In the genomic region with DNA sequence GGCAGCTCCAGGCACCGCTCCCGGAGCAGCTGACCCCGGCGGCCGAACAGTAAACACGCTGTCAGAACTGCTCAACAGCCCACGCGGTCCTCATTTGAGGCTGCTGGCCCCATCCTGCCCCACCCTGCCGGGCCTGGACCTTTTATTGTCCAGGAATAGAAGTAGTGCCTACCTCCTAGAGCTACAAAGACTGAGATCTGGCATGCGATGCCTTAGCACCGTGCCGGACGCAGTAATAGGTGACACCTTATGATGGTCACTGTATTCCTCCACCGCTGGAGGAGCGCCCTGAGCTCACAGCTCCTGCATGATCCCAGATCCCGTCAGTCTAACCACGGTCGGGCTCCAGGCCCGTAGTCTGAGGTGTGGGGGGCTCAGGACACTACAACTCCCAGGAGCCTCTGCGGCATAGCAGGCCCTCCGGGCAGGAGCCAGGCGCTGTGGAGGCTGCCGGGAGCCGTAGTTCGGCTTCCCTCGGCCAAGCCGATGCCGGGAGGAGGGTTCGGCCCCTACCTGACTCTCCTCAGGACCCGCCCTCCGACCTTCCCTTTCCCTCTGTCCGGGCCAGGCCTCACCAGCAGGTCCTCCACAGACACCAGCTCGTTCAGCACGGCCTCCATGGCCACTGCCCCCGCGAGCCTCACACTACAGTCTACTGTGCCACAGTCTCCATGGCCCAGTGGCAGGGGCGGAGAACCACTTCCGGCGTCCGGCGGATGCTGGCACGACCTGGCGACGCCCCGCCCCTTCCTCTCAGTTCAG, we compare ENCODE assay signal across 8 cellular contexts. TPM values are rescaled to one million over a fixed set of nuclear protein-coding genes. Genes with fewer than 3 reads are reported as not detected.
DNase-seq lines count a peak whose midpoint lies in the region; ATAC-seq, FAIRE-seq and TF ChIP-seq lines count a peak whose summit lies in the region.

TSS of gene FIS1 (minus strand) at position 697 of the 762 bp plus-strand sequence. CDS start at position 620, 77 bp downstream.

- H3K27me3 ChIP-seq in adrenal gland (no peaks in the 10 kb centered on the region), heart right ventricle (no peaks in the 10 kb centered on the region)

- DNase-seq in GM12891 (ENCODE audit: insufficient read length, low spot score): peak; percentile 92
- peak; percentile 69 for DNase-seq in NCI-H1436 treated with DMSO at 0.1 percent for 48 hours (lab: John Stamatoyannopoulos, UW)
- peak; percentile 81 to 96 (median 89) for DNase-seq in T-cell
- DNase-seq in adrenal gland: peak; percentile 90 to 96 (median 94)
- DNase-seq in heart right ventricle: peak; percentile 92 to 95
- DNase-seq in progenitor cell of endocrine pancreas (ENCODE audit: low spot score, unreplicated experiment): peak; percentile 80
- peak; percentile 93 for DNase-seq in ureter (ENCODE audit: low spot score)

- peaks cover 17 to 24% of the 10 kb centered on the region in 2 donors for H3K4me1 ChIP-seq in adrenal gland (replicated peaks in 1 of 2)
- H3K4me1 ChIP-seq in heart right ventricle: peaks cover 11 to 64% (median 49%) of the 10 kb centered on the region in 9 donors

- CTCF ChIA-PET in T-cell (lab: Charles Lee): interaction anchor here (0.5 to 2.8 kb wide), 18 partner anchors 8 to 695 kb away, joined by 3 to 39 read pairs (median 5); partner anchors contain the start of genes PLOD3 (in 2 of the 2), ZNHIT1 (in 2 of the 2) and UFSP1 (in 1 of the 2)

- H3K4me3 ChIP-seq in adrenal gland: peak within 1 kb of the TSS; percentile 79 to 100 (median 88)
- peak within 1 kb of the TSS; percentile 73 to 89 (median 82) for H3K4me3 ChIP-seq in heart right ventricle

- intact Hi-C loops in adrenal gland (cut with DNase I) (loop anchor here in 1 of 2 donors (5.0 kb wide), 1 partner anchor 32 kb away; no protein-coding TSS in a partner anchor), heart right ventricle (cut with DNase I) (loop anchor here in 7 of 10 donors (1.0 to 2.0 kb wide), 3 partner anchors 26 to 28 kb away; partner anchors contain the start of genes PLOD3 (in 6 of the 7) and ZNHIT1 (in 1 of the 7))

- H3K27me3 Mint-ChIP-seq in T-cell: no peaks in the 10 kb centered on the region
- no peaks in the 10 kb centered on the region for H3K27me3 Mint-ChIP-seq in progenitor cell of endocrine pancreas

- H3K27ac Mint-ChIP-seq in T-cell: peak within 1 kb of the TSS; percentile 98 to 99
- peak within 1 kb of the TSS; percentile 97 for H3K27ac Mint-ChIP-seq in progenitor cell of endocrine pancreas

- peak in 5 of 6 experiments; percentile 77 to 95 (median 91) for TF ChIP-seq CTCF in adrenal gland (IDR thresholded peaks at IDR 0.05)
- TF ChIP-seq CTCF in heart right ventricle (IDR thresholded peaks at IDR 0.05): peak in 7 of 9 donors; percentile 31 to 99 (median 97)
- peak; percentile 92 for TF ChIP-seq CTCF in progenitor cell of endocrine pancreas (IDR thresholded peaks at IDR 0.05; ENCODE audit: unreplicated experiment)

- 0 to 6% (median 2%) methylated on average over 6 to 45 of the region's 45 CpGs for WGBS in adrenal gland, 4 donors
- WGBS in heart right ventricle, 2 donors: 0% methylated on average over 45 of the region's 45 CpGs

- POLR2A ChIA-PET in T-cell (lab: Charles Lee): interaction anchor here (0.5 to 1.9 kb wide), 6 partner anchors 9 to 1837 kb away, joined by 3 to 13 read pairs (median 5); partner anchors contain the start of gene ZNHIT1 (in 1 of the 2)

- H3K9me3 Mint-ChIP-seq in T-cell (no peaks in the 10 kb centered on the region), progenitor cell of endocrine pancreas (ENCODE audit: low read depth) (no peaks in the 10 kb centered on the region)

- peaks cover 16% of the 10 kb centered on the region for H3K36me3 Mint-ChIP-seq in T-cell
- H3K36me3 Mint-ChIP-seq in progenitor cell of endocrine pancreas (ENCODE audit: insufficient read depth): peaks cover 7% of the 10 kb centered on the region

- peak within 1 kb of the TSS; percentile 91 to 98 (median 92) for H3K4me3 Mint-ChIP-seq in T-cell
- peak within 1 kb of the TSS; percentile 97 for H3K4me3 Mint-ChIP-seq in progenitor cell of endocrine pancreas (ENCODE audit: low read depth)

- peak; percentile 94 for FAIRE-seq in GM12891 (lab: Jason Lieb, UNC)

- peak; percentile 91 for ATAC-seq in HG02840 (IDR thresholded peaks at IDR 0.05; ENCODE audit: low FRiP score, unreplicated experiment)
- ATAC-seq in T-cell (replicated peaks in 1 of 4): peak; percentile 95 to 98 (median 96)
- ATAC-seq in heart right ventricle: peak; percentile 97 to 99 (median 99)

- H3K36me3 ChIP-seq in adrenal gland (replicated peaks in 1 of 2) (peaks cover 0 to 13% of the 10 kb centered on the region in 2 donors), heart right ventricle (peaks cover 0 to 63% (median 13%) of the 10 kb centered on the region in 9 donors)

- H3K4me1 Mint-ChIP-seq in T-cell: peaks cover 35 to 41% (median 36%) of the 10 kb centered on the region in 3 donors
- peaks cover 7% of the 10 kb centered on the region for H3K4me1 Mint-ChIP-seq in progenitor cell of endocrine pancreas (ENCODE audit: low read depth)

- TF ChIP-seq POLR2A in GM12891 (IDR thresholded peaks at IDR 0.05; ENCODE audit: low read depth, low read length): peak; percentile 87
- peak; percentile 62 to 72 for TF ChIP-seq POLR2A in adrenal gland (IDR thresholded peaks at IDR 0.05)

- H3K27ac ChIP-seq in adrenal gland (peak within 1 kb of the TSS; percentile 81 to 97 (median 94)), heart right ventricle (peak within 1 kb of the TSS; percentile 91 to 98 (median 95))

- no peaks in the 10 kb centered on the region for H3K9me3 ChIP-seq in adrenal gland (replicated peaks in 1 of 3)
- no peaks in the 10 kb centered on the region for H3K9me3 ChIP-seq in heart right ventricle

TF ChIP-seq in GM12891, 5 proteins besides CTCF, POLR2A, EP300 and RAD21:
- TF ChIP-seq TAF1 (IDR thresholded peaks at IDR 0.05; ENCODE audit: low read depth, low read length) (peak; percentile 70), PAX5 (IDR thresholded peaks at IDR 0.05; ENCODE audit: insufficient read depth, low read length, severe bottlenecking) (no peak), POLR2AphosphoS5 (IDR thresholded peaks at IDR 0.05; ENCODE audit: low read depth, low read length) (peak; percentile 95), POU2F2 (IDR thresholded peaks at IDR 0.05; ENCODE audit: low read depth, low read length) (no peak), SPI1 (IDR thresholded peaks at IDR 0.05; ENCODE audit: low read depth, low read length) (peak; percentile 56)

RNA-seq across cellular contexts. Expression of gene FIS1, which starts in this region (rescaled TPM):
- 141 TPM for polyA plus RNA-seq in GM12891 (2012; ENCODE audit: low read depth, missing spikeins)
- total RNA-seq in T-cell (100 to 1,000 TPM in 4 of 5 donors, 10 to 100 TPM in 1; 99.3 to 136 (median 125) TPM), adrenal gland (100 to 1,000 TPM; 216 to 439 (median 286) TPM), heart right ventricle (100 to 1,000 TPM; 251 to 350 (median 292) TPM), progenitor cell of endocrine pancreas (118 and 124 TPM in 2 replicates), ureter (159 TPM)
- polyA plus RNA-seq in adrenal gland (100 to 1,000 TPM; 158 to 230 (median 168) TPM), heart right ventricle (100 to 1,000 TPM; 147 to 439 TPM)

Comparison
In these comparisons a context has a peak if more than half of its experiments do, and no peak if none do; other contexts are left out.
1. Peak in every context shown above with its lines: DNase-seq, ATAC-seq, H3K4me3 ChIP-seq and H3K27ac ChIP-seq.